In genomic region chr6:90273863-90274262, GRCh38 we compare ENCODE assay signal across 17 cellular contexts. TPM values are rescaled to one million over a fixed set of nuclear protein-coding genes. Genes with fewer than 3 reads are reported as not detected.
DNase-seq lines count a peak whose midpoint lies in the region; ATAC-seq and TF ChIP-seq lines count a peak whose summit lies in the region.
"Had no signal": no experiment of that assay in that cellular context is flagged by ENCODE, and none has a peak within 500 bp of the region (broad histone marks: within the 10 kb centered on the region; RNA-seq: fewer than 3 reads in every experiment).

No MANE protein-coding gene starts in this region.

- H3K4me1 ChIP-seq in parathyroid adenoma = peaks cover 16% of the 10 kb centered on the region

- H3K9me3 ChIP-seq in KOPT-K1 (ENCODE audit: insufficient read depth, low read length, poor library complexity, severe bottlenecking) = peaks cover 19% of the 10 kb centered on the region
- H3K9me3 ChIP-seq in parathyroid adenoma (ENCODE audit: control insufficient read depth, low read length) = no peaks in the 10 kb centered on the region
- H3K9me3 ChIP-seq: ovary had no signal

- peak overlapping the region; percentile 62 for H3K4me3 Mint-ChIP-seq in activated T-cell treated with anti-CD3 and anti-CD28 coated beads, Interleukin-2, amount 50 U/mL, for 24 hours
- H3K4me3 Mint-ChIP-seq: GM23338 had no signal

- no peaks in the 10 kb centered on the region for H3K27me3 Mint-ChIP-seq in activated T-cell treated with anti-CD3 and anti-CD28 coated beads, Interleukin-2, amount 50 U/mL, for 24 hours

- peaks cover 72% of the 10 kb centered on the region for H3K36me3 Mint-ChIP-seq in activated T-cell treated with anti-CD3 and anti-CD28 coated beads, Interleukin-2, amount 50 U/mL, for 24 hours (ENCODE audit: low read depth)
- peaks cover 13 to 50% of the 10 kb centered on the region in 2 donors for H3K36me3 Mint-ChIP-seq in activated naive CD4-positive, alpha-beta T cell treated with anti-CD3 and anti-CD28 coated beads, Interleukin-2, amount 50 U/mL, for 72 hours

- peaks cover 2% of the 10 kb centered on the region for H3K79me2 ChIP-seq in parathyroid adenoma

- H3K9ac ChIP-seq in parathyroid adenoma = no peak overlapping the region

- H3K27me3 ChIP-seq in parathyroid adenoma (ENCODE audit: control insufficient read depth, insufficient read depth, low read length) = no peaks in the 10 kb centered on the region
- H3K27me3 ChIP-seq: ovary had no signal

- peaks cover 94% of the 10 kb centered on the region for H3K4me1 Mint-ChIP-seq in activated T-cell treated with anti-CD3 and anti-CD28 coated beads, Interleukin-2, amount 50 U/mL, for 24 hours (ENCODE audit: low read depth)
- H3K4me1 Mint-ChIP-seq: GM23338 had no signal

- H3K27ac Mint-ChIP-seq in activated T-cell treated with anti-CD3 and anti-CD28 coated beads, Interleukin-2, amount 50 U/mL, for 24 hours = peak overlapping the region; percentile 96
- H3K27ac Mint-ChIP-seq in activated naive CD4-positive, alpha-beta T cell treated with anti-CD3 and anti-CD28 coated beads, Interleukin-2, amount 50 U/mL, for 72 hours = peak overlapping the region; percentile 90 to 93
- H3K27ac Mint-ChIP-seq: GM23338 had no signal

- H3K9me3 Mint-ChIP-seq in activated T-cell treated with anti-CD3 and anti-CD28 coated beads, Interleukin-2, amount 50 U/mL, for 24 hours = no peaks in the 10 kb centered on the region
- no peaks in the 10 kb centered on the region for H3K9me3 Mint-ChIP-seq in activated naive CD4-positive, alpha-beta T cell treated with anti-CD3 and anti-CD28 coated beads, Interleukin-2, amount 50 U/mL, for 72 hours
- H3K9me3 Mint-ChIP-seq: GM23338 had no signal

- H2AFZ ChIP-seq in parathyroid adenoma = no peak overlapping the region
- H2AFZ ChIP-seq: GM23338 had no signal

- H3K36me3 ChIP-seq in KOPT-K1 (ENCODE audit: insufficient read depth, low read length) = no peaks in the 10 kb centered on the region
- no peaks in the 10 kb centered on the region for H3K36me3 ChIP-seq in parathyroid adenoma (ENCODE audit: control insufficient read depth, insufficient read depth, low read length)
- H3K36me3 ChIP-seq: ovary had no signal

- TF ChIP-seq CTCF in parathyroid adenoma (IDR thresholded peaks at IDR 0.05) = no peak

- peak overlapping the region; percentile 10 for H3K4me2 ChIP-seq in parathyroid adenoma (ENCODE audit: low read length)
- H3K4me2 ChIP-seq: GM23338 had no signal

- H3K27ac ChIP-seq in KOPT-K1 (ENCODE audit: low read depth, low read length, poor library complexity, severe bottlenecking) (peak overlapping the region; percentile 82), parathyroid adenoma (peak overlapping the region; percentile 37)
- H3K27ac ChIP-seq: left ventricle myocardium inferior, ovary had no signal

- peak overlapping the region; percentile 4 for H3K4me3 ChIP-seq in parathyroid adenoma (ENCODE audit: low read depth, low read length)
- H3K4me3 ChIP-seq: GM23338, left ventricle myocardium inferior, ovary had no signal

- ATAC-seq in activated naive CD4-positive, alpha-beta T cell treated with anti-CD3 and anti-CD28 coated beads, Interleukin-2, amount 50 U/mL, for 72 hours = no peak
- ATAC-seq: Right ventricle myocardium inferior had no signal

- DNase-seq in activated T-cell treated with anti-CD3 and anti-CD28 coated beads, Interleukin-2, amount 50 U/mL, for 24 hours = no peak
- no peak for DNase-seq in activated T-cell treated with anti-CD3 and anti-CD28 coated beads, Interleukin-2, amount 50 U/mL, for 48 hours
- no peak for DNase-seq in activated naive CD4-positive, alpha-beta T cell treated with anti-CD3 and anti-CD28 coated beads, Interleukin-2, amount 50 U/mL, for 72 hours (ENCODE audit: low spot score in 2 of 2)
- DNase-seq in cerebellar cortex (ENCODE audit: low spot score) (no peak), NCI-H146 treated with DMSO at 0.1 percent for 48 hours (lab: John Stamatoyannopoulos, UW; ENCODE audit: unreplicated experiment) (no peak), Ammon's horn (ENCODE audit: low spot score) (no peak)
- DNase-seq: ACHN, amniotic stem cell, left ventricle myocardium inferior, MM.1S, NCI-H1694, NCI-H446, ovary had no signal

RNA-seq across cellular contexts. Expression of gene BACH2, which starts 22.8 kb away (rescaled TPM):
- 10 to 100 TPM; 48.7 to 90.8 TPM for total RNA-seq in activated naive CD4-positive, alpha-beta T cell treated with anti-CD3 and anti-CD28 coated beads, Interleukin-2, amount 50 U/mL, for 72 hours
